In genomic region chr3:108004647-108005046, GRCh38 we compare ENCODE assay signal across 16 cellular contexts.
A peak's percentile ranks its signal among the peaks of the same experiment; 100 is the strongest.
DNase-seq lines count a peak whose midpoint lies in the region; ATAC-seq and TF ChIP-seq lines count a peak whose summit lies in the region.
"Had no signal": no experiment of that assay in that cellular context is flagged by ENCODE, and none has a peak within 500 bp of the region (broad histone marks: within the 10 kb centered on the region; RNA-seq: fewer than 3 reads in every experiment).

No MANE protein-coding gene starts in this region.

- DNase-seq in GF-D8 (lab: John Stamatoyannopoulos, UW) (peak; percentile 82), NOMO-1 (lab: John Stamatoyannopoulos, UW; ENCODE audit: unreplicated experiment in 2 of 2) (peak; percentile 78 to 85), WTC11 (ENCODE audit: low spot score) (no peak), NCI-H1417 treated with DMSO at 0.1 percent for 48 hours (lab: John Stamatoyannopoulos, UW) (no peak), AG08395 (ENCODE audit: low spot score) (no peak), T-helper 2 cell (no peak)
- no peak for DNase-seq in activated CD4-positive, alpha-beta T cell treated with anti-CD3 and anti-CD28 coated beads, Interleukin-2, amount 50 U/mL, for 1 hour
- DNase-seq: activated CD4-positive, CD25-positive, alpha-beta regulatory T cell treated with anti-CD3 and anti-CD28 coated beads, Interleukin-2, amount 50 U/mL, for 72 hours; effector CD4-positive, alpha-beta T cell; Karpas-422; NCI-H1436 treated with DMSO at 0.1 percent for 48 hours; stimulated activated CD4-positive, alpha-beta T cell treated with anti-CD3 and anti-CD28 coated beads, Interleukin-1b, Interleukin-23, amount 100 ng/mL, for 48 hours; T-helper 1 cell had no signal

- H3K4me1 Mint-ChIP-seq in WTC11: peaks cover 3% of the 10 kb centered on the region; the same call in 1 of the 2 replicates
- H3K4me1 Mint-ChIP-seq: central memory CD8-positive, alpha-beta T cell had no signal

- CTCF ChIA-PET in WTC11 (lab: Charles Lee): no interaction called here

- H3K9me3 Mint-ChIP-seq in WTC11: peaks cover 5% of the 10 kb centered on the region
- H3K9me3 Mint-ChIP-seq: central memory CD8-positive, alpha-beta T cell had no signal

- no peaks in the 10 kb centered on the region for H3K9me3 ChIP-seq in neutrophil

- no peak overlapping the region for H3K27ac ChIP-seq in neutrophil

- H3K4me3 Mint-ChIP-seq in WTC11: no peak overlapping the region
- H3K4me3 Mint-ChIP-seq: central memory CD8-positive, alpha-beta T cell had no signal

- peak; percentile 48 for ATAC-seq in WTC11
- ATAC-seq: GM12878 had no signal

- peaks cover 27% of the 10 kb centered on the region in 2 experiments for H3K4me1 ChIP-seq in neutrophil (ENCODE audit: control insufficient read depth in 1 of 2, insufficient read depth in 1 of 2, low read depth in 1 of 2, low read length in 1 of 2)

- H3K27ac Mint-ChIP-seq in WTC11: no peak overlapping the region; the same call in 1 of the 2 replicates

- H3K36me3 Mint-ChIP-seq in WTC11: peaks cover 4% of the 10 kb centered on the region

- no peaks in the 10 kb centered on the region for H3K36me3 ChIP-seq in neutrophil

- no peaks in the 10 kb centered on the region for H3K27me3 Mint-ChIP-seq in WTC11 (ENCODE audit: low read depth)
- H3K27me3 Mint-ChIP-seq: central memory CD8-positive, alpha-beta T cell had no signal

- POLR2A ChIA-PET in WTC11 (lab: Charles Lee): no interaction called here

- peaks cover 95% of the 10 kb centered on the region for H3K27me3 ChIP-seq in neutrophil

- no peak for TF ChIP-seq CTCF in WTC11 (IDR thresholded peaks at IDR 0.05)
- no peak for TF ChIP-seq CTCF in neutrophil (IDR thresholded peaks at IDR 0.05)

- peak overlapping the region; percentile 33 to 38 for H3K4me3 ChIP-seq in neutrophil (ENCODE audit: low read depth in 1 of 2, low read length in 1 of 2)
- H3K4me3 ChIP-seq: GM12878 had no signal

TF ChIP-seq in WTC11, 78 proteins besides CTCF, POLR2A, EP300 and RAD21:
- TF ChIP-seq ATF2 (CRISPR knock-in tag; IDR thresholded peaks at IDR 0.05; ENCODE audit: borderline replicate concordance, low read depth) (no peak), TCF7 (CRISPR knock-in tag; IDR thresholded peaks at IDR 0.05; ENCODE audit: low read depth) (no peak), FOXP1 (CRISPR knock-in tag; IDR thresholded peaks at IDR 0.05; ENCODE audit: borderline replicate concordance) (no peak), FOXJ3 (CRISPR knock-in tag; IDR thresholded peaks at IDR 0.05; ENCODE audit: borderline replicate concordance) (no peak), ZNF416 (CRISPR knock-in tag; IDR thresholded peaks at IDR 0.05) (no peak), ZNF138 (CRISPR knock-in tag; conservative IDR thresholded peaks at IDR 0.05) (no peak), MXD4 (CRISPR knock-in tag; IDR thresholded peaks at IDR 0.05; ENCODE audit: borderline replicate concordance) (no peak), ZBTB21 (CRISPR knock-in tag; IDR thresholded peaks at IDR 0.05; ENCODE audit: borderline replicate concordance) (no peak), ZMAT4 (CRISPR knock-in tag; IDR thresholded peaks at IDR 0.05) (no peak), ELF4 (CRISPR knock-in tag; IDR thresholded peaks at IDR 0.05; ENCODE audit: low read depth) (no peak), ZNF317 (CRISPR knock-in tag; IDR thresholded peaks at IDR 0.05; ENCODE audit: borderline replicate concordance, low read depth) (no peak), PRRX2 (CRISPR knock-in tag; IDR thresholded peaks at IDR 0.05) (no peak), JUN (CRISPR knock-in tag; IDR thresholded peaks at IDR 0.05) (no peak)
TF ChIP-seq in WTC11: peak in this region for 0.

Comparison
In these comparisons a context has a peak if more than half of its experiments do, and no peak if none do; other contexts are left out.
1. DNase-seq: peak in GF-D8 (single experiment) and NOMO-1 (2 of 2); none in WTC11 (single experiment), NCI-H1417 treated with DMSO at 0.1 percent for 48 hours (single experiment), AG08395 (single experiment), activated CD4-positive, alpha-beta T cell treated with anti-CD3 and anti-CD28 coated beads, Interleukin-2, amount 50 U/mL, for 1 hour (single experiment) and T-helper 2 cell (0 of 5).